In the genomic region with DNA sequence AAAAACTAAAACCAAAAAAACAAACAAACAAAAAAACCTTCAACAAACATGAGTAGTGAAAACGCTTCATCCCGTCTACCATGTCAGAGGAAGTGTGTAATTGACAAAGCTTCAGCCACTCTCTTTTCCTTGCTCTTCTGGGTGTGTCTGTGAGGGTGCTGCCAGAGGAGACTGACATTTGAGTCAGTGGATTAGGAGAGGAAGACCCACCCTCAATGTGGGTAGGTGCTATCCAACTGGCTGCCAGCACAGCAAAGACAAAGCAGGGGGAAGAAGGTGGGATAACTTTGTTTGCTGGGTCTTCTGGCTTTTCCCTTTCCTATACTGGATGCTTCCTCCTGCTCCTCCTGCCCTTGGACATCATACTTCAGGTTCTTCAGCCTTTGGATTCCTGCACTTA, we compare ENCODE assay signal across 17 cellular contexts.
"Had no signal": no experiment of that assay in that cellular context is flagged by ENCODE, and none has a peak within 500 bp of the region (broad histone marks: within the 10 kb centered on the region; RNA-seq: fewer than 3 reads in every experiment).

No MANE protein-coding gene starts in this region.

- H3K4me3 Mint-ChIP-seq: activated naive CD8-positive, alpha-beta T cell treated with anti-CD3 and anti-CD28 coated beads, Interleukin-2, amount 50 U/mL, for 24 hours; activated T-helper 17 cell treated with anti-CD3 and anti-CD28 coated beads, Interleukin-2, amount 50 U/mL, for 72 hours; naive thymus-derived CD4-positive, alpha-beta T cell had no signal

- DNase-seq: activated naive CD4-positive, alpha-beta T cell treated with Interleukin-2 at 50 U/mL for 16 hours; activated naive CD8-positive, alpha-beta T cell treated with anti-CD3 and anti-CD28 coated beads, Interleukin-2, amount 50 U/mL, for 24 hours; activated T-cell treated with anti-CD3 and anti-CD28 coated beads for 4 hours; aorta; dorsolateral prefrontal cortex; foreskin fibroblast; midbrain; naive thymus-derived CD4-positive, alpha-beta T cell; nucleus accumbens; posterior cingulate gyrus; stimulated activated CD4-positive, alpha-beta T cell treated with anti-CD3 and anti-CD28 coated beads, Interleukin-4, amount 100 ng/mL, for 24 hours; stimulated activated naive CD4-positive, alpha-beta T cell; SW 1271; upper lobe of left lung had no signal

- H3K4me1 Mint-ChIP-seq: activated naive CD8-positive, alpha-beta T cell treated with anti-CD3 and anti-CD28 coated beads, Interleukin-2, amount 50 U/mL, for 24 hours; activated T-helper 17 cell treated with anti-CD3 and anti-CD28 coated beads, Interleukin-2, amount 50 U/mL, for 72 hours had no signal

- ATAC-seq: activated naive CD8-positive, alpha-beta T cell treated with anti-CD3 and anti-CD28 coated beads, Interleukin-2, amount 50 U/mL, for 24 hours; activated T-helper 17 cell treated with anti-CD3 and anti-CD28 coated beads, Interleukin-2, amount 50 U/mL, for 72 hours; naive thymus-derived CD4-positive, alpha-beta T cell had no signal

- H3K4me3 ChIP-seq: dorsolateral prefrontal cortex, lung, SJSA1, upper lobe of left lung had no signal

- H3K9me3 ChIP-seq: SJSA1 had no signal

- H3K27me3 Mint-ChIP-seq: activated naive CD8-positive, alpha-beta T cell treated with anti-CD3 and anti-CD28 coated beads, Interleukin-2, amount 50 U/mL, for 24 hours; activated T-helper 17 cell treated with anti-CD3 and anti-CD28 coated beads, Interleukin-2, amount 50 U/mL, for 72 hours; naive thymus-derived CD4-positive, alpha-beta T cell had no signal

- H3K27ac ChIP-seq: dorsolateral prefrontal cortex, SJSA1 had no signal

- H3K9me3 Mint-ChIP-seq: activated T-helper 17 cell treated with anti-CD3 and anti-CD28 coated beads, Interleukin-2, amount 50 U/mL, for 72 hours had no signal

- H3K27me3 ChIP-seq: dorsolateral prefrontal cortex, SJSA1, upper lobe of left lung had no signal

- H3K27ac Mint-ChIP-seq: activated naive CD8-positive, alpha-beta T cell treated with anti-CD3 and anti-CD28 coated beads, Interleukin-2, amount 50 U/mL, for 24 hours; activated T-helper 17 cell treated with anti-CD3 and anti-CD28 coated beads, Interleukin-2, amount 50 U/mL, for 72 hours; naive thymus-derived CD4-positive, alpha-beta T cell had no signal

- H3K4me1 ChIP-seq: SJSA1 had no signal

- H3K36me3 ChIP-seq: SJSA1, upper lobe of left lung had no signal
